ENCODE assay signal across 2 cellular contexts in genomic region chr12:122447825-122448224, GRCh38.
A peak's percentile ranks its signal among the peaks of the same experiment; 100 is the strongest.
TF ChIP-seq lines count a peak whose summit lies in the region.

No MANE protein-coding gene starts in this region.

TF ChIP-seq in A549, 52 proteins besides CTCF, POLR2A, EP300 and RAD21:
- peak; percentile 22; the same call in 1 of the 2 replicates for TF ChIP-seq ZC3H11A (IDR thresholded peaks at IDR 0.05)

TF ChIP-seq in HEK293, 187 proteins besides CTCF, POLR2A, EP300 and RAD21:
- peak; percentile 63 for TF ChIP-seq ZNF518A (tag by site-specific recombination; conservative IDR thresholded peaks at IDR 0.05; ENCODE audit: low read depth)
- 0 out of 2 replicates have a peak, but pooled peaks have one; percentile 8 for TF ChIP-seq ZNF140 (tag by site-specific recombination; IDR thresholded peaks at IDR 0.05)
- TF ChIP-seq ZNF394 (tag by site-specific recombination; IDR thresholded peaks at IDR 0.05; ENCODE audit: borderline replicate concordance) = peak; percentile 59; the same call in 1 of the 2 replicates
- TF ChIP-seq ZNF623 (tag by site-specific recombination; IDR thresholded peaks at IDR 0.05) = peak; percentile 35; the same call in 1 of the 2 replicates
- TF ChIP-seq ZBTB11 (tag by site-specific recombination; conservative IDR thresholded peaks at IDR 0.05; ENCODE audit: low read depth) = peak; percentile 27; the same call in 1 of the 2 replicates
